ENCODE assay signal across 14 cellular contexts in the genomic region with DNA sequence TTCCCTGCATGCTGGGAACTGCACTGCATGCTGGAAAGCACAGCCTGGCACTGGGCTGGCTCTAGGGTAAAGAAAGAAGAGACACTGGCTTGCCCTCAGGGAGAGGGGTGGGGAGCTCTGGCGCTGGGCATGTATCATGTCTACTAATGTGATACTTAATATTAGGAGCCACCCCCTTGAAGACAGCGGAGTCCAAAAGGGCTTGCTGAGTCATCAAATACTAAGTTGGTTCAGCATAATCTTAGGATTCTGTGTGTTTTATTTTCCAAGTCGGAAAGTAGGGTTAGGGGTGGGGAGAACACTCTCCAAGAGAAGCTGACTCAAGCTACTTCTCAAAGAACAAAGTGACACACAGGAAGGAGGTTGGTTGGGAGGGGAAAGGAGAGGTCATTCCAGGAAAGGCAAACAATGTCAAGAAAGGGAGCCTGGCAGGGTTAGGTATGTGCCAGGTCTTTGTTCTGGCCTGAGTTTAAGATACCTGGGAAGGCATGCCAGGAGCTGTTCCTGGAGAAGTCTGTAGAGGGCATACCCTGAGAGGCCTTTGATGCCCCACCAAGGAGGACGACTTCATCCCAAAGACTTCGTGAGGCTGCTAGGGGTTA.
A peak's percentile ranks its signal among the peaks of the same experiment; 100 is the strongest.
DNase-seq lines count a peak whose midpoint lies in the region; ATAC-seq and TF ChIP-seq lines count a peak whose summit lies in the region.
"Had no signal": no experiment of that assay in that cellular context is flagged by ENCODE, and none has a peak within 500 bp of the region (broad histone marks: within the 10 kb centered on the region; RNA-seq: fewer than 3 reads in every experiment).

No MANE protein-coding gene starts in this region.

- H3K36me3 Mint-ChIP-seq in mesothelial cell of epicardium = no peaks in the 10 kb centered on the region
- H3K36me3 Mint-ChIP-seq: immature natural killer cell had no signal

- no peaks in the 10 kb centered on the region for H3K4me1 Mint-ChIP-seq in mesothelial cell of epicardium
- H3K4me1 Mint-ChIP-seq: immature natural killer cell had no signal

- H3K27me3 ChIP-seq in heart right ventricle = no peaks in the 10 kb centered on the region

- no peaks in the 10 kb centered on the region for H3K9me3 Mint-ChIP-seq in mesothelial cell of epicardium
- H3K9me3 Mint-ChIP-seq: dendritic cell treated with granulocyte-macrophage colony-stimulating factor and Interleukin-4, amounts not matched to agents 40 ng/mL and 50 ng/mL, for 4 days had no signal

- H3K36me3 ChIP-seq in heart right ventricle = no peaks in the 10 kb centered on the region

- peaks cover 0 to 12% (median 0%) of the 10 kb centered on the region in 9 donors for H3K4me1 ChIP-seq in heart right ventricle

- no peak overlapping the region for H3K4me3 ChIP-seq in heart right ventricle

- ATAC-seq in heart right ventricle (peak; percentile 36 to 77 (median 52)), GM19351 (IDR thresholded peaks at IDR 0.05; ENCODE audit: unreplicated experiment) (no peak), HG03565 (IDR thresholded peaks at IDR 0.05; ENCODE audit: unreplicated experiment) (no peak)

- no peaks in the 10 kb centered on the region for H3K27me3 Mint-ChIP-seq in mesothelial cell of epicardium (ENCODE audit: low read depth)

- H3K27ac ChIP-seq in heart right ventricle = peak overlapping the region in 1 of 10 donors; percentile 24

- H3K27ac Mint-ChIP-seq in mesothelial cell of epicardium = no peak overlapping the region
- H3K27ac Mint-ChIP-seq: dendritic cell treated with granulocyte-macrophage colony-stimulating factor and Interleukin-4, amounts not matched to agents 40 ng/mL and 50 ng/mL, for 4 days; immature natural killer cell had no signal

- TF ChIP-seq CTCF in heart right ventricle (IDR thresholded peaks at IDR 0.05) (peak in 6 of 9 donors; percentile 9 to 38 (median 20)), mesothelial cell of epicardium (IDR thresholded peaks at IDR 0.05; ENCODE audit: unreplicated experiment) (no peak)

- intact Hi-C loops in heart right ventricle (cut with DNase I) = loop anchor here in 8 of 10 donors (5.0 to 10.0 kb wide), 7 partner anchors 80 to 232 kb away; no protein-coding TSS in a partner anchor

- 70 to 78% methylated on average over 5 of the region's 5 CpGs for WGBS in heart right ventricle, 2 donors

- no peaks in the 10 kb centered on the region for H3K9me3 ChIP-seq in heart right ventricle

- no peak overlapping the region for H3K4me3 Mint-ChIP-seq in mesothelial cell of epicardium
- H3K4me3 Mint-ChIP-seq: dendritic cell treated with granulocyte-macrophage colony-stimulating factor and Interleukin-4, amounts not matched to agents 40 ng/mL and 50 ng/mL, for 4 days; immature natural killer cell had no signal

- DNase-seq in LHCN-M2 (ENCODE audit: low read depth) (peak; percentile 44), astrocyte of the hippocampus (ENCODE audit: low read depth, low spot score) (peak; percentile 21), heart right ventricle (no peak), renal cortical epithelial cell (ENCODE audit: low read depth) (peak; percentile 70), mesothelial cell of epicardium (ENCODE audit: low spot score in 2 of 2, unreplicated experiment in 2 of 2) (no peak)
- no peak for DNase-seq in stimulated activated naive CD4-positive, alpha-beta T cell (lab: John Stamatoyannopoulos, UW)
- DNase-seq: activated CD4-positive, CD25-positive, alpha-beta regulatory T cell treated with anti-CD3 and anti-CD28 coated beads, Interleukin-2, amount 50 U/mL, for 72 hours; activated gamma-delta T cell treated with Interleukin-2 at 50 U/mL for 16 hours; immature natural killer cell; NCI-H187 treated with DMSO at 0.1 percent for 48 hours; SHP77 had no signal

Comparison
In these comparisons a context has a peak if more than half of its experiments do, and no peak if none do; other contexts are left out.
1. DNase-seq: peak in LHCN-M2 (single experiment), astrocyte of the hippocampus (single experiment) and renal cortical epithelial cell (single experiment); none in heart right ventricle (0 of 2), mesothelial cell of epicardium (0 of 2) and stimulated activated naive CD4-positive, alpha-beta T cell (0 of 6).
2. ATAC-seq: peak in heart right ventricle (8 of 8); none in GM19351 (single experiment) and HG03565 (single experiment).